8 cellular contexts compared by ENCODE assay signal in the genomic region with DNA sequence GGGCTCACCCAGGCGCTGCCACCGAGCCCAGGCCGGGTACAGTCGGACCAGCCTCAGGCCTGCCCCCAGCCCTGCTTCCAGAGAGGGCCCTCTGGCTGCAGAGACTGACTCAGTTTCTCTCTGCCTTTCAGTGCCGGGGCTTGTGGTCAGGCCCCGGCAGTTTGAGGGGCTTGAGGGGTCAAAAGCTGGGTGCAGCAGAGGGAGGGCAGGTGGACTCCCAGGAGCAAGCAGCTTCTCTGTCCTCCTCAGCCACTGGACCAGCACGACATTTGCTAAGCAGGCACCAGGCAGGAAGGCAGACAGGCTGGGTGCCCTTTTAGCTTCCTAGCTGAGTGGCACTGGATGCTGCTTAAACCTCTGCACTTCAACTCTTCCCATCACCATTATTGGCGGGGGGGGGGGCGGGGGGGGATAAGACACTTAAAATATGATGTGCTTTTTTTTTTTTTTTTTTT.
DNase-seq lines count a peak whose midpoint lies in the region; ATAC-seq, FAIRE-seq and TF ChIP-seq lines count a peak whose summit lies in the region.

No MANE protein-coding gene starts in this region.

- H3K27ac Mint-ChIP-seq in CD8-positive, alpha-beta T cell: peak overlapping the region; percentile 90
- no peak overlapping the region for H3K27ac Mint-ChIP-seq in endodermal cell

- H3K4me2 ChIP-seq in trophoblast cell (ENCODE audit: low read length): peak overlapping the region; percentile 15

- peak overlapping the region; percentile 44 for H2AFZ ChIP-seq in trophoblast cell (ENCODE audit: insufficient read depth, low read length, poor library complexity)

- H3K27me3 ChIP-seq in CD8-positive, alpha-beta T cell (ENCODE audit: insufficient read depth, low read length): no peaks in the 10 kb centered on the region
- H3K27me3 ChIP-seq in MG63 (no peaks in the 10 kb centered on the region), endodermal cell (ENCODE audit: control insufficient read depth, insufficient read depth, low read length, poor library complexity, severe bottlenecking) (no peaks in the 10 kb centered on the region), trophoblast cell (ENCODE audit: insufficient read depth, low read length) (no peaks in the 10 kb centered on the region)

- ATAC-seq in CD8-positive, alpha-beta T cell: no peak
- no peak for ATAC-seq in HG03354 (IDR thresholded peaks at IDR 0.05; ENCODE audit: poor library complexity, severe bottlenecking, unreplicated experiment)

- H3K14ac ChIP-seq in trophoblast cell (ENCODE audit: low read length): no peak overlapping the region

- peaks cover 11% of the 10 kb centered on the region for H3K4me1 Mint-ChIP-seq in CD8-positive, alpha-beta T cell (ENCODE audit: low read depth)
- H3K4me1 Mint-ChIP-seq in endodermal cell: no peaks in the 10 kb centered on the region

- no peak overlapping the region for H3K9ac ChIP-seq in endodermal cell (ENCODE audit: extremely low read depth, low read length, poor library complexity, severe bottlenecking)
- no peak overlapping the region for H3K9ac ChIP-seq in trophoblast cell (ENCODE audit: low read length)

- H3K79me1 ChIP-seq in trophoblast cell (ENCODE audit: low read length): peaks cover 4% of the 10 kb centered on the region

- H3K4me3 ChIP-seq in CD8-positive, alpha-beta T cell (ENCODE audit: low read depth, low read length): peak overlapping the region; percentile 99
- H3K4me3 ChIP-seq in MG63 (peak overlapping the region; percentile 65), endodermal cell (ENCODE audit: low read length) (no peak overlapping the region), trophoblast cell (ENCODE audit: low read depth, low read length) (no peak overlapping the region)

- peaks cover 5% of the 10 kb centered on the region for H3K9me3 Mint-ChIP-seq in CD8-positive, alpha-beta T cell
- H3K9me3 Mint-ChIP-seq in endodermal cell: no peaks in the 10 kb centered on the region

- no peak overlapping the region for H2BK12ac ChIP-seq in trophoblast cell (ENCODE audit: low read length)

- POLR2A ChIA-PET in CD8-positive, alpha-beta T cell (lab: Charles Lee): interaction anchor here (0.6 to 2.8 kb wide), 2 partner anchors 17 to 22 kb away, joined by 3 to 12 read pairs; no protein-coding TSS in a partner anchor

- no peak overlapping the region for H2BK120ac ChIP-seq in trophoblast cell (ENCODE audit: insufficient read depth, low read length, poor library complexity)

- no peaks in the 10 kb centered on the region for H3K79me2 ChIP-seq in trophoblast cell (ENCODE audit: control insufficient read depth, insufficient read depth, low read length, poor library complexity)

- H3K36me3 Mint-ChIP-seq in CD8-positive, alpha-beta T cell: peaks cover 31% of the 10 kb centered on the region
- peaks cover 17% of the 10 kb centered on the region for H3K36me3 Mint-ChIP-seq in endodermal cell (ENCODE audit: low read depth)

- peak overlapping the region; percentile 22 for H4K8ac ChIP-seq in trophoblast cell (ENCODE audit: low read depth, low read length)

- H4K12ac ChIP-seq in trophoblast cell (ENCODE audit: low read depth, low read length): peak overlapping the region; percentile 32

- peak overlapping the region; percentile 5 for H3K18ac ChIP-seq in trophoblast cell (ENCODE audit: low read length)

- peak overlapping the region; percentile 87 for H3K4me3 Mint-ChIP-seq in CD8-positive, alpha-beta T cell
- H3K4me3 Mint-ChIP-seq in endodermal cell: no peak overlapping the region

- no peaks in the 10 kb centered on the region for H3K9me3 ChIP-seq in CD8-positive, alpha-beta T cell (ENCODE audit: low read length)
- H3K9me3 ChIP-seq in MG63 (no peaks in the 10 kb centered on the region), endodermal cell (ENCODE audit: control insufficient read depth, low read length) (no peaks in the 10 kb centered on the region), trophoblast cell (ENCODE audit: insufficient read depth, low read depth, low read length) (peaks cover 8% of the 10 kb centered on the region)

- intact Hi-C loops in CD8-positive, alpha-beta T cell (cut with DNase I, micrococcal nuclease): no loop called here

- no peak for DNase-seq in CD8-positive, alpha-beta T cell
- DNase-seq in MG63: no peak
- DNase-seq in endodermal cell: no peak
- DNase-seq in trophoblast cell: no peak
- DNase-seq in NCI-H226: no peak
- no peak for DNase-seq in DMS79 (lab: John Stamatoyannopoulos, UW)
- DNase-seq in GM19239 (ENCODE audit: insufficient read length, low spot score): no peak

- no peak overlapping the region for H3K4ac ChIP-seq in trophoblast cell (ENCODE audit: low read depth, low read length)

- no peaks in the 10 kb centered on the region for H3K36me3 ChIP-seq in CD8-positive, alpha-beta T cell (ENCODE audit: insufficient read depth, low read length)
- H3K36me3 ChIP-seq in MG63 (peaks cover 36% of the 10 kb centered on the region), endodermal cell (ENCODE audit: control insufficient read depth, insufficient read depth, low read length) (no peaks in the 10 kb centered on the region), trophoblast cell (ENCODE audit: control insufficient read depth in 1 of 2, insufficient read depth in 2 of 2, low read length in 2 of 2) (peaks cover 6 to 9% of the 10 kb centered on the region in 2 experiments)

- CTCF ChIA-PET in CD8-positive, alpha-beta T cell (lab: Charles Lee): interaction anchor here (2.1 kb wide), 1 partner anchor 9 kb away, joined by 6 read pairs; no protein-coding TSS in a partner anchor

- H2AK5ac ChIP-seq in trophoblast cell (ENCODE audit: low read length): no peak overlapping the region

- WGBS in endodermal cell (ENCODE audit: insufficient coverage in 1 of 2, insufficient read length in 1 of 2), 2 experiments: 59 to 63% methylated on average over 3 to 7 of the region's 9 CpGs
- WGBS in trophoblast cell (ENCODE audit: extremely low coverage, insufficient coverage, insufficient read length): no CpG with 5 or more reads among the region's 9 CpGs

- H3K4me1 ChIP-seq in CD8-positive, alpha-beta T cell (ENCODE audit: insufficient read depth, low read length): peaks cover 16% of the 10 kb centered on the region
- H3K4me1 ChIP-seq in endodermal cell (ENCODE audit: control insufficient read depth, insufficient read depth, low read length) (no peaks in the 10 kb centered on the region), trophoblast cell (ENCODE audit: control insufficient read depth in 1 of 2, insufficient read depth in 2 of 2, low read length in 2 of 2) (peaks cover 3 to 12% of the 10 kb centered on the region in 2 experiments)

- FAIRE-seq in GM19239 (lab: Jason Lieb, UNC): no peak

- H4K91ac ChIP-seq in trophoblast cell (ENCODE audit: low read depth, low read length): peak overlapping the region; percentile 25

- no peak for TF ChIP-seq CTCF in CD8-positive, alpha-beta T cell (IDR thresholded peaks at IDR 0.05)
- TF ChIP-seq CTCF in endodermal cell (conservative IDR thresholded peaks at IDR 0.05): no peak

- H2BK5ac ChIP-seq in trophoblast cell (ENCODE audit: low read depth, low read length, poor library complexity): no peak overlapping the region

- H3K27ac ChIP-seq in CD8-positive, alpha-beta T cell (ENCODE audit: low read depth, low read length): peak overlapping the region; percentile 76
- H3K27ac ChIP-seq in endodermal cell (ENCODE audit: low read depth, low read length) (peak overlapping the region; percentile 72), trophoblast cell (ENCODE audit: low read depth, low read length) (no peak overlapping the region)

- no peaks in the 10 kb centered on the region for H3K27me3 Mint-ChIP-seq in CD8-positive, alpha-beta T cell (ENCODE audit: low read depth)
- H3K27me3 Mint-ChIP-seq in endodermal cell (ENCODE audit: insufficient read depth): no peaks in the 10 kb centered on the region

- no peak overlapping the region for H3K23ac ChIP-seq in trophoblast cell (ENCODE audit: low read length)

Comparison
In these comparisons a context has a peak if more than half of its experiments do, and no peak if none do; other contexts are left out.
1. H3K4me3 ChIP-seq: peak in CD8-positive, alpha-beta T cell (single experiment) and MG63 (single experiment); none in endodermal cell (single experiment) and trophoblast cell (single experiment).